In the genomic region with DNA sequence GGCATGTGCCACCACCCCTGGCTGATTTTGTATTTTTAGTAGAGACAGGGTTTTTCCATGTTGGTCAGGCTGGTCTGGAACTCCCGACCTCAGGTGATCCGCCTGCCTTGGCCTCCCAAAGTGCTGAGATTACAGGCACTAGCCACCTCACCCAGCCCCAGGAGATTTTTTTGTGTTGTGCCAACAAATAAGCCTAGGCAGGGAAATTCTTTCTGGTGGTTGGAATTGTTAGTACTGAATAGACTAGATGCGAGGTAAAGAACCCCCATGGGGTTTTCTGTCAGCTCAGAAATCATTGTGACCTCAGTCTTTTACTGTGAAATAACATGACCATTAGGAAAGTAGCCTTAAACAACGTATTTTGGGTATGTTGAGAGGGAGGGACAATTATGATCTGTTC, we compare ENCODE assay signal across 1 cellular context.
TF ChIP-seq lines count a peak whose summit lies in the region.

No MANE protein-coding gene starts in this region.

TF ChIP-seq in GM12878, 131 proteins besides CTCF, POLR2A, EP300 and RAD21:
- TF ChIP-seq NBN (IDR thresholded peaks at IDR 0.05) (0 out of 2 replicates have a peak, but pooled peaks have one; percentile 32), MEF2B (IDR thresholded peaks at IDR 0.05; ENCODE audit: partially characterized antibody, poor library complexity, severe bottlenecking) (peak; percentile 46), BHLHE40 (IDR thresholded peaks at IDR 0.05; ENCODE audit: borderline replicate concordance in 1 of 2, low read depth in 2 of 2, low read length in 1 of 2) (0 out of 4 replicates have a peak, but pooled peaks of 1 of the 2 experiments have one; percentile 59), IKZF2 (IDR thresholded peaks at IDR 0.05) (peak in 1 of 2 experiments; percentile 36; a peak in 1 of 4 replicates)
- TF ChIP-seq, protein P1, sequence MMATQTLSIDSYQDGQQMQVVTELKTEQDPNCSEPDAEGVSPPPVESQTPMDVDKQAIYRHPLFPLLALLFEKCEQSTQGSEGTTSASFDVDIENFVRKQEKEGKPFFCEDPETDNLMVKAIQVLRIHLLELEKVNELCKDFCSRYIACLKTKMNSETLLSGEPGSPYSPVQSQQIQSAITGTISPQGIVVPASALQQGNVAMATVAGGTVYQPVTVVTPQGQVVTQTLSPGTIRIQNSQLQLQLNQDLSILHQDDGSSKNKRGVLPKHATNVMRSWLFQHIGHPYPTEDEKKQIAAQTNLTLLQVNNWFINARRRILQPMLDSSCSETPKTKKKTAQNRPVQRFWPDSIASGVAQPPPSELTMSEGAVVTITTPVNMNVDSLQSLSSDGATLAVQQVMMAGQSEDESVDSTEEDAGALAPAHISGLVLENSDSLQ (IDR thresholded peaks at IDR 0.05) = peak; percentile 38; the same call in 1 of the 2 replicates
- TF ChIP-seq, protein P2, sequence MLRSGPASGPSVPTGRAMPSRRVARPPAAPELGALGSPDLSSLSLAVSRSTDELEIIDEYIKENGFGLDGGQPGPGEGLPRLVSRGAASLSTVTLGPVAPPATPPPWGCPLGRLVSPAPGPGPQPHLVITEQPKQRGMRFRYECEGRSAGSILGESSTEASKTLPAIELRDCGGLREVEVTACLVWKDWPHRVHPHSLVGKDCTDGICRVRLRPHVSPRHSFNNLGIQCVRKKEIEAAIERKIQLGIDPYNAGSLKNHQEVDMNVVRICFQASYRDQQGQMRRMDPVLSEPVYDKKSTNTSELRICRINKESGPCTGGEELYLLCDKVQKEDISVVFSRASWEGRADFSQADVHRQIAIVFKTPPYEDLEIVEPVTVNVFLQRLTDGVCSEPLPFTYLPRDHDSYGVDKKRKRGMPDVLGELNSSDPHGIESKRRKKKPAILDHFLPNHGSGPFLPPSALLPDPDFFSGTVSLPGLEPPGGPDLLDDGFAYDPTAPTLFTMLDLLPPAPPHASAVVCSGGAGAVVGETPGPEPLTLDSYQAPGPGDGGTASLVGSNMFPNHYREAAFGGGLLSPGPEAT (IDR thresholded peaks at IDR 0.05; ENCODE audit: low read depth) = peak; percentile 64; the same call in 1 of the 2 replicates
TF ChIP-seq in GM12878: peak in this region for 6; not testable (repeated sequence) for 125.
